ENCODE assay signal across 28 cellular contexts in the genomic region with DNA sequence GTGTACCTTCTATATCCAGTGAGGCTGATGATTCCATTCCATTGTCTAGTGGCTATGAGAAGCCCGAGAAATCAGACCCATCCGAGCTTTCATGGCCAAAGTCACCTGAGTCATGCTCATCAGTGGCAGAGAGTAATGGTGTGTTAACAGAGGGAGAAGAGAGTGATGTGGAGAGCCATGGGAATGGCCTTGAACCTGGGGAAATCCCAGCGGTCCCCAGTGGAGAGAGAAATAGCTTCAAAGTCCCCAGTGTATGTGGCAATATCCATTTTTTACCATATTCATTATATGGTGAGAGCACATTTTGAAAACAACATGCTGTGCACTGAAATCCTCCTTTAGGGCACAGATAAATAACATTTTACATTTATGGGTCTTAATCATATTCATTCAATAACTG.
"Had no signal": no experiment of that assay in that cellular context is flagged by ENCODE, and none has a peak within 500 bp of the region (broad histone marks: within the 10 kb centered on the region; RNA-seq: fewer than 3 reads in every experiment).

No MANE protein-coding gene starts in this region.

- H3K27ac ChIP-seq: colonic mucosa, coronary artery, dorsolateral prefrontal cortex, epithelial cell of prostate, esophagus muscularis mucosa, esophagus squamous epithelium, foreskin keratinocyte, gastrocnemius medialis, gastroesophageal sphincter, heart left ventricle, heart right ventricle had no signal

- H3K4me1 ChIP-seq: colonic mucosa, esophagus muscularis mucosa, esophagus squamous epithelium, foreskin keratinocyte, gastrocnemius medialis, gastroesophageal sphincter, heart left ventricle, heart right ventricle had no signal

- H3K4me3 ChIP-seq: colonic mucosa, coronary artery, dorsolateral prefrontal cortex, esophagus muscularis mucosa, esophagus squamous epithelium, gastrocnemius medialis, gastroesophageal sphincter, heart left ventricle, heart right ventricle had no signal

- H3K27me3 ChIP-seq: colonic mucosa, dorsolateral prefrontal cortex, esophagus muscularis mucosa, esophagus squamous epithelium, foreskin keratinocyte, gastrocnemius medialis, gastroesophageal sphincter, heart left ventricle, heart right ventricle had no signal

- H3K36me3 ChIP-seq: colonic mucosa had no signal

- ATAC-seq: effector memory CD8-positive, alpha-beta T cell; esophagus mucosa; foreskin keratinocyte; gastrocnemius medialis; gastroesophageal sphincter; heart left ventricle; heart right ventricle had no signal

- H3K9me3 ChIP-seq: colonic mucosa, esophagus muscularis mucosa, esophagus squamous epithelium, gastrocnemius medialis, gastroesophageal sphincter, heart left ventricle, heart right ventricle had no signal

- DNase-seq: colonic mucosa; cortex of kidney; dermis blood vessel endothelial cell; dorsolateral prefrontal cortex; effector CD4-positive, alpha-beta T cell; effector CD8-positive, alpha-beta T cell; effector memory CD4-positive, alpha-beta T cell; effector memory CD8-positive, alpha-beta T cell; endodermal cell; erythroblast; esophagus squamous epithelium; foreskin fibroblast; foreskin keratinocyte; foreskin melanocyte; gastrocnemius medialis; glutamatergic neuron; head of caudate nucleus; heart left ventricle; heart right ventricle had no signal

- FAIRE-seq: colon, endometrium, endothelial cell of umbilical vein, frontal cortex had no signal
